Comparison of ENCODE assay signal across 34 cellular contexts in genomic region chr22:21887841-21888240, GRCh38.
"Had no signal": no experiment of that assay in that cellular context is flagged by ENCODE, and none has a peak within 500 bp of the region (broad histone marks: within the 10 kb centered on the region; RNA-seq: fewer than 3 reads in every experiment).

No MANE protein-coding gene starts in this region.

- H3K27me3 ChIP-seq: MG63 had no signal

- DNase-seq: Karpas-422, Kasumi-1, MG63, MM.1S, MV-4-11, NCI-H1048, NCI-H1092, NCI-H1092 treated with DMSO at 0.1 percent for 48 hours, NCI-H1105, NCI-H1105 treated with DMSO at 0.1 percent for 48 hours, NCI-H1417, NCI-H1417 treated with DMSO at 0.1 percent for 48 hours, NCI-H1436, NCI-H1436 treated with DMSO at 0.1 percent for 48 hours, NCI-H146, NCI-H1694, NCI-H1694 treated with DMSO at 0.1 percent for 48 hours, NCI-H187, NCI-H187 treated with DMSO at 0.1 percent for 48 hours, NCI-H1930, NCI-H2029, NCI-H2029 treated with DMSO at 0.1 percent for 48 hours, NCI-H2081, NCI-H2081 treated with DMSO at 0.1 percent for 48 hours, NCI-H2107, NCI-H2171, NCI-H2171 treated with DMSO at 0.1 percent for 48 hours, NCI-H2227 treated with DMSO at 0.1 percent for 48 hours, NCI-H226, NCI-H345, NCI-H446, NCI-H446 treated with DMSO at 0.1 percent for 48 hours, NCI-H510A, NCI-H510A treated with DMSO at 0.1 percent for 48 hours had no signal

- H3K36me3 ChIP-seq: MG63 had no signal

- H3K4me3 ChIP-seq: MG63 had no signal
